10 cellular contexts compared by ENCODE assay signal in the genomic region with DNA sequence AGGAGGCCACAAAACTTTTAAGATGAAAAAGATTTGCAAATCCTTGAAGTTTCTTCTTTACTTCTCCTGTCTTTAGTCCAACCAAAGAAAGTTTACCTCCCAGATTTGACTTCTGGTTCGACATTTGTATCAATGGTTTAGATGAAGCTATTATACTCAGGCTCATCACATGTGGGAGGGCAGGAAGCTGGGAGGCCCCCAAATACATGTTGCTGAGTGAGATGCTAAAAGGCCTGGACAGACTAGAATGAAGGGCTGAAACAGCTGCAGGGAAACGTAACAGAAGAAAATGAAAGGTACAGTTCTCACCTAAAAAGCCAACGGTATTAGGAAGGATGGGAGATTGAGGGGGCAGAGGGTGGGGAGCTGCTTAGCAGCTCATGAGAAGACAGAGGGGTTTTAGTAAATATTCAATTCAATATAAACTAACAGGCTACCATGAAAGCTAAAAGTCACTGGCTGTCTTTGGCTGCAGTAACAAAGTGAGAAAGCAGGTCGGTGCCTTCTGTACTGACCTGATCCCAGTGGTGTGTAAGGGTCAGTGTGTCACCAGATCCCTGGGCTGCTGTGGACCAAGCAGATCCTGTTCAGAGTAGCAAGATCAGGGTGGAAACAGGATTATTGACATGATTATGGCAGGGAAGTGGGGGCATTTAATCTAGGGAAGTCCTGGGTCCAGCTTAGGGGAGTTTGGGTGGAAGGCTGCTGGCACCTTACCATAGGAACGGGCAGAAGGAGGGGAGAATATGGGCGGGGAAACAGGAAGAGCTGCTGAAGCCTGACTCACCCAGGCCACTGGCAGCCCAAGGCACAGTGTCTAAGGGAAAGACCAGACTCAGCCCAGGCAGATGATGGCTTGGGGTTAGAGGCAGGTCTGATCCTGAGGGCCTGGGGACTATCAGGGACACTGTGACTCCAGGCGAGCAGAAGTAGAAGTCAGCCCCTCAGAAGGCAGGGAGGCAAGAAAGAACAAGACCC.
DNase-seq lines count a peak whose midpoint lies in the region; ATAC-seq and TF ChIP-seq lines count a peak whose summit lies in the region.
"Had no signal": no experiment of that assay in that cellular context is flagged by ENCODE, and none has a peak within 500 bp of the region (broad histone marks: within the 10 kb centered on the region; RNA-seq: fewer than 3 reads in every experiment).

No MANE protein-coding gene starts in this region.

- H3K9me3 ChIP-seq in RWPE2 (ENCODE audit: severe bottlenecking) (no peaks in the 10 kb centered on the region), gastroesophageal sphincter (no peaks in the 10 kb centered on the region)

- H3K27me3 ChIP-seq in RWPE2 (ENCODE audit: insufficient read depth, poor library complexity, severe bottlenecking) = peaks cover 10% of the 10 kb centered on the region
- H3K27me3 ChIP-seq in gastroesophageal sphincter = peaks cover 4% of the 10 kb centered on the region

- WGBS in gastroesophageal sphincter (ENCODE audit: low coverage in 1 of 2), 2 donors = 58 to 90% methylated on average over 5 to 7 of the region's 7 CpGs

- ATAC-seq in RWPE2 (ENCODE audit: low read depth) (peak; percentile 89), gastroesophageal sphincter (peak; percentile 71)

- no peak overlapping the region for H3K27ac ChIP-seq in RWPE2 (ENCODE audit: poor library complexity, severe bottlenecking)
- H3K27ac ChIP-seq in gastroesophageal sphincter = peak overlapping the region in 2 of 4 donors; percentile 44 to 55

- H3K4me1 ChIP-seq in RWPE2 (ENCODE audit: insufficient read depth, poor library complexity, severe bottlenecking) (peaks cover 7% of the 10 kb centered on the region), gastroesophageal sphincter (peaks cover 0 to 43% (median 0%) of the 10 kb centered on the region in 3 donors)

- TF ChIP-seq POLR2A in gastroesophageal sphincter (IDR thresholded peaks at IDR 0.05) = no peak

- no peaks in the 10 kb centered on the region for H3K9me3 Mint-ChIP-seq in activated T-cell treated with anti-CD3 and anti-CD28 coated beads, Interleukin-2, amount 50 U/mL, for 24 hours

- no peak overlapping the region for H3K4me3 Mint-ChIP-seq in activated T-cell treated with anti-CD3 and anti-CD28 coated beads, Interleukin-2, amount 50 U/mL, for 24 hours
- H3K4me3 Mint-ChIP-seq: CD4-positive, alpha-beta memory T cell had no signal

- TF ChIP-seq EP300 in gastroesophageal sphincter (IDR thresholded peaks at IDR 0.05) = no peak

- no peak for DNase-seq in activated T-cell treated with anti-CD3 and anti-CD28 coated beads, Interleukin-2, amount 50 U/mL, for 24 hours
- no peak for DNase-seq in activated T-cell treated with anti-CD3 and anti-CD28 coated beads, Interleukin-2, amount 50 U/mL, for 48 hours
- DNase-seq in RWPE2 (ENCODE audit: low spot score) = no peak
- peak; percentile 21 for DNase-seq in stromal cell of bone marrow (ENCODE audit: low read depth)
- DNase-seq in HuH-7.5 (ENCODE audit: low spot score) = no peak
- DNase-seq in NCI-H146 (lab: John Stamatoyannopoulos, UW) = no peak
- no peak for DNase-seq in NCI-H1048 (lab: John Stamatoyannopoulos, UW)
- DNase-seq: CD4-positive, alpha-beta memory T cell; T-helper 9 cell had no signal

- peaks cover 18% of the 10 kb centered on the region for H3K4me1 Mint-ChIP-seq in activated T-cell treated with anti-CD3 and anti-CD28 coated beads, Interleukin-2, amount 50 U/mL, for 24 hours (ENCODE audit: low read depth)

- no peaks in the 10 kb centered on the region for H3K36me3 Mint-ChIP-seq in activated T-cell treated with anti-CD3 and anti-CD28 coated beads, Interleukin-2, amount 50 U/mL, for 24 hours (ENCODE audit: low read depth)
- H3K36me3 Mint-ChIP-seq: CD4-positive, alpha-beta memory T cell had no signal

- H3K4me3 ChIP-seq in RWPE2 (ENCODE audit: severe bottlenecking) (no peak overlapping the region), gastroesophageal sphincter (no peak overlapping the region)

- TF ChIP-seq CTCF in RWPE2 (IDR thresholded peaks at IDR 0.05; ENCODE audit: poor library complexity, severe bottlenecking) (no peak), gastroesophageal sphincter (IDR thresholded peaks at IDR 0.05) (no peak)

- H3K36me3 ChIP-seq in RWPE2 (ENCODE audit: low read depth) (no peaks in the 10 kb centered on the region), gastroesophageal sphincter (no peaks in the 10 kb centered on the region)

- H3K27me3 Mint-ChIP-seq in activated T-cell treated with anti-CD3 and anti-CD28 coated beads, Interleukin-2, amount 50 U/mL, for 24 hours = peaks cover 3% of the 10 kb centered on the region

- H3K27ac Mint-ChIP-seq in activated T-cell treated with anti-CD3 and anti-CD28 coated beads, Interleukin-2, amount 50 U/mL, for 24 hours = peak overlapping the region; percentile 67
